18 cellular contexts compared by ENCODE assay signal in genomic region chr1:16101618-16102017, GRCh38. TPM values are rescaled to one million over a fixed set of nuclear protein-coding genes. Genes with fewer than 3 reads are reported as not detected.
DNase-seq lines count a peak whose midpoint lies in the region; ATAC-seq and TF ChIP-seq lines count a peak whose summit lies in the region.
"Had no signal": no experiment of that assay in that cellular context is flagged by ENCODE, and none has a peak within 500 bp of the region (broad histone marks: within the 10 kb centered on the region; RNA-seq: fewer than 3 reads in every experiment).

No MANE protein-coding gene starts in this region.

- H3K79me2 ChIP-seq in GM23248 (ENCODE audit: insufficient read depth), result no peaks in the 10 kb centered on the region

- no peak overlapping the region for H3K9ac ChIP-seq in GM23248
- H3K9ac ChIP-seq: KMS-11 had no signal

- no peaks in the 10 kb centered on the region for H3K9me3 ChIP-seq in GM23248 (ENCODE audit: low read depth)
- H3K9me3 ChIP-seq: Caco-2 had no signal

- no peaks in the 10 kb centered on the region for H3K4me1 ChIP-seq in GM23248 (ENCODE audit: insufficient read depth)
- H3K4me1 ChIP-seq: Caco-2 had no signal

- 25 to 26% methylated on average over 9 of the region's 9 CpGs for WGBS in GM23248 (ENCODE audit: low coverage in 1 of 2, low lambda C conversion rate in 2 of 2, missing lambda C conversion rate in 2 of 2), 2 experiments

- peaks cover 6% of the 10 kb centered on the region for H3K4me1 Mint-ChIP-seq in WTC11

- ATAC-seq in left lobe of liver (peak; percentile 52), WTC11 (no peak), GM18909 (IDR thresholded peaks at IDR 0.05; ENCODE audit: poor library complexity, unreplicated experiment) (no peak)

- H3K9me2 ChIP-seq in GM23248 (ENCODE audit: insufficient read depth), result no peaks in the 10 kb centered on the region

- H3K27me3 Mint-ChIP-seq in WTC11 (ENCODE audit: low read depth), result peaks cover 22% of the 10 kb centered on the region

- no peak overlapping the region for H3K4me3 ChIP-seq in GM23248
- H3K4me3 ChIP-seq: PC-9 had no signal

- H3K27me3 ChIP-seq in GM23248 (replicated peaks; ENCODE audit: insufficient read depth), result no peaks in the 10 kb centered on the region

- H3K36me3 ChIP-seq in GM23248 (ENCODE audit: low read depth), result no peaks in the 10 kb centered on the region

- no peak overlapping the region for H3K27ac ChIP-seq in GM23248
- H3K27ac ChIP-seq: KMS-11, PC-9 had no signal

- H3K36me3 Mint-ChIP-seq in WTC11, result peaks cover 14% of the 10 kb centered on the region

- peaks cover 31% of the 10 kb centered on the region for H3K9me3 Mint-ChIP-seq in WTC11

- H3K4me3 Mint-ChIP-seq in WTC11, result no peak overlapping the region
- H3K4me3 Mint-ChIP-seq: CD4-positive, alpha-beta T cell had no signal

- POLR2A ChIA-PET in WTC11 (lab: Charles Lee), result no interaction called here

- no peaks in the 10 kb centered on the region for H3F3A ChIP-seq in GM23248 (ENCODE audit: insufficient read depth)

- no peak overlapping the region for H3K4me2 ChIP-seq in GM23248 (ENCODE audit: unreplicated experiment)
- H3K4me2 ChIP-seq: KMS-11, PC-9 had no signal

- in situ Hi-C loops in GM23248 (cut with MboI), result no loop called here

- H3K27ac Mint-ChIP-seq in WTC11, result no peak overlapping the region
- H3K27ac Mint-ChIP-seq: CD4-positive, alpha-beta T cell had no signal

- no peaks in the 10 kb centered on the region for H4K20me1 ChIP-seq in GM23248 (ENCODE audit: insufficient read depth)

- peak; percentile 29 for DNase-seq in GM23248
- peak; percentile 9 for DNase-seq in epidermal melanocyte (ENCODE audit: insufficient read length, low spot score)
- DNase-seq in left lobe of liver (ENCODE audit: low spot score), result no peak
- peak; percentile 32 for DNase-seq in retina
- DNase-seq in DMS153 (lab: John Stamatoyannopoulos, UW), result no peak
- no peak for DNase-seq in WTC11 (ENCODE audit: low spot score)
- no peak for DNase-seq in NCI-H524 (lab: John Stamatoyannopoulos, UW)
- DNase-seq: Caco-2; CD4-positive, alpha-beta T cell; GF-D8; GOT3; NCI-H1417; NCI-H187; NCI-H226; NCI-H526; PC-9 had no signal

- CTCF ChIA-PET in WTC11 (lab: Charles Lee), result interaction anchor here (0.5 kb wide), 1 partner anchor 809 kb away, joined by 5 read pairs; no protein-coding TSS in a partner anchor

- H2AFZ ChIP-seq in GM23248, result 0 out of 2 replicates have a peak overlapping the region, but pooled peaks have one; percentile 42
- H2AFZ ChIP-seq: PC-9 had no signal

- no peak for TF ChIP-seq CTCF in WTC11 (IDR thresholded peaks at IDR 0.05)

TF ChIP-seq in WTC11, 78 proteins besides CTCF, POLR2A, EP300 and RAD21:
- TF ChIP-seq IRF1 (CRISPR knock-in tag; IDR thresholded peaks at IDR 0.05) (no peak), FOXP1 (CRISPR knock-in tag; IDR thresholded peaks at IDR 0.05; ENCODE audit: borderline replicate concordance) (no peak), ZNF416 (CRISPR knock-in tag; IDR thresholded peaks at IDR 0.05) (no peak), SOX15 (CRISPR knock-in tag; IDR thresholded peaks at IDR 0.05) (no peak), TCF7 (CRISPR knock-in tag; IDR thresholded peaks at IDR 0.05; ENCODE audit: low read depth) (no peak), JAZF1 (CRISPR knock-in tag; IDR thresholded peaks at IDR 0.05) (no peak), RORB (CRISPR knock-in tag; IDR thresholded peaks at IDR 0.05) (no peak), USF1 (CRISPR knock-in tag; IDR thresholded peaks at IDR 0.05) (no peak), GABPB1 (CRISPR knock-in tag; IDR thresholded peaks at IDR 0.05) (no peak), ZNF396 (CRISPR knock-in tag; IDR thresholded peaks at IDR 0.05; ENCODE audit: borderline replicate concordance) (no peak), MXD4 (CRISPR knock-in tag; IDR thresholded peaks at IDR 0.05; ENCODE audit: borderline replicate concordance) (no peak), ZNF219 (CRISPR knock-in tag; IDR thresholded peaks at IDR 0.05; ENCODE audit: borderline replicate concordance) (no peak), KAT7 (CRISPR knock-in tag; IDR thresholded peaks at IDR 0.05; ENCODE audit: borderline replicate concordance) (no peak), CBFB (CRISPR knock-in tag; IDR thresholded peaks at IDR 0.05; ENCODE audit: low read depth) (no peak), ZSCAN18 (CRISPR knock-in tag; IDR thresholded peaks at IDR 0.05) (no peak), CREB1 (CRISPR knock-in tag; IDR thresholded peaks at IDR 0.05) (no peak), GTF2I (CRISPR knock-in tag; conservative IDR thresholded peaks at IDR 0.05) (no peak), IRF2 (CRISPR knock-in tag; IDR thresholded peaks at IDR 0.05; ENCODE audit: borderline replicate concordance, low read depth) (no peak)
TF ChIP-seq in WTC11: peak in this region for 0.

RNA-seq across cellular contexts. Expression of gene FAM131C, which starts 28.2 kb away (rescaled TPM):
- 0.51 and 0.97 TPM in 2 replicates for total RNA-seq in GM23248 (2014; rRNA removed; shearing (Covaris generic))
- 1.3 and 1.8 TPM in 2 replicates for polyA plus RNA-seq in GM23248 (2016; fragmentation: Nextera tagmentation; extraction: Ambion mirVana)
- total RNA-seq in left lobe of liver (not detected), WTC11 (2021) (1.4 to 2.0 TPM (median 1.8 TPM) in 3 replicates)
- total RNA-seq: CD4-positive, alpha-beta T cell had no signal

RNA-seq across cellular contexts. Expression of gene EPHA2, which starts 54.3 kb away (rescaled TPM):
- 20.4 and 21.7 TPM in 2 replicates for total RNA-seq in GM23248 (2014; rRNA removed; shearing (Covaris generic))
- 8.0 and 8.8 TPM in 2 replicates for polyA plus RNA-seq in GM23248 (2016; fragmentation: Nextera tagmentation; extraction: Ambion mirVana)
- total RNA-seq in left lobe of liver (6.5 TPM), WTC11 (2021) (31.4 to 44.4 TPM (median 31.7 TPM) in 3 replicates)

RNA-seq across cellular contexts. Expression of gene CLCNKB, which starts 58.0 kb away (rescaled TPM):
- not detected in 2 replicates for total RNA-seq in GM23248 (2014; rRNA removed; shearing (Covaris generic))
- polyA plus RNA-seq in GM23248 (2016; fragmentation: Nextera tagmentation; extraction: Ambion mirVana), result 0.11 TPM in 1 of 2 replicates, not detected in the other
- total RNA-seq in left lobe of liver (not detected), WTC11 (2021) (1.8 to 3.1 TPM (median 2.5 TPM) in 3 replicates)
- total RNA-seq: Caco-2; CD4-positive, alpha-beta T cell had no signal

Comparison
In these comparisons a context has a peak if more than half of its experiments do, and no peak if none do; other contexts are left out.
1. DNase-seq: peak in GM23248 (single experiment), epidermal melanocyte (single experiment) and retina (single experiment); none in left lobe of liver (single experiment), DMS153 (single experiment), WTC11 (single experiment) and NCI-H524 (0 of 2).